In the genomic region with DNA sequence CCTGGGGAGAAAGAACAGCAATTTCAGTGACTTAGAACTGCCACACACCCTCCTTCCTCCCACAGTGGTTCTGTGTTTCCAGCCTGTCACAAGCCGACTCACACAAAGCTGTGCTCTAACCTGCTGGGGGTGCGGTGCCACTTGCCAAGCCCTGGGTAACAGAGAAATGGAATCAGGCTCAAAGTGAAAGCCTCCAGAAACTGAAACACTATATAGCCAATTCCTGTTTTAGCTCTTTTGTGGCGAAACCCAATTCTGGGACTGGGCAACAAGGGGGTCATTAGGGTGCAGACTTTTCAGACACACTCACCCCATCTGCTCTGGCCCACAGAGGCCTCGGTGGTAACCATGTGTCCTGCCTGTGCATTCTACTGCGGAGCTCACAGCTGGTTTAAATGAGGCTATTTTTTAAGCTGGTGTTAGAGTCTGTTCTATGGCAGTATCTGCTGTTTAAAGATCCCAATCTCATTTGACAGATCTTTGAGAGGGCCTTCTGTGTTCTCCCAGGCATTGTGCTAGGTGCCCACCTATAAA, we compare ENCODE assay signal across 9 cellular contexts. TPM values are rescaled to one million over a fixed set of nuclear protein-coding genes. Genes with fewer than 3 reads are reported as not detected.
DNase-seq lines count a peak whose midpoint lies in the region; ATAC-seq and TF ChIP-seq lines count a peak whose summit lies in the region.
"Had no signal": no experiment of that assay in that cellular context is flagged by ENCODE, and none has a peak within 500 bp of the region (broad histone marks: within the 10 kb centered on the region; RNA-seq: fewer than 3 reads in every experiment).

No MANE protein-coding gene starts in this region.

- no peak overlapping the region for H3K4me3 Mint-ChIP-seq in T-helper 2 cell treated with Interferon-gamma antibody and Interleukin-4, amounts not matched to agents 5 μg/mL and 100 μg/mL, for 36 hours
- H3K4me3 Mint-ChIP-seq: activated T-cell treated with anti-CD3 and anti-CD28 coated beads, Interleukin-2, amount 50 U/mL, for 4 hours had no signal

- peak; percentile 84 for ATAC-seq in GM19025 (IDR thresholded peaks at IDR 0.05; ENCODE audit: low read depth, unreplicated experiment)
- peak; percentile 83 for ATAC-seq in HG02678 (IDR thresholded peaks at IDR 0.05; ENCODE audit: unreplicated experiment)
- no peak for ATAC-seq in upper lobe of right lung

- H3K4me1 ChIP-seq in upper lobe of right lung: no peaks in the 10 kb centered on the region

- H3K36me3 ChIP-seq in upper lobe of right lung: no peaks in the 10 kb centered on the region

- H3K27ac ChIP-seq in upper lobe of right lung: no peak overlapping the region

- peaks cover 34% of the 10 kb centered on the region for H3K36me3 Mint-ChIP-seq in T-helper 2 cell treated with Interferon-gamma antibody and Interleukin-4, amounts not matched to agents 5 μg/mL and 100 μg/mL, for 36 hours (ENCODE audit: low read depth)

- intact Hi-C loops in upper lobe of right lung (cut with DNase I): no loop called here

- peak; percentile 37 for DNase-seq in T-helper 2 cell treated with Interferon-gamma antibody and Interleukin-4, amounts not matched to agents 5 μg/mL and 100 μg/mL, for 36 hours (ENCODE audit: low spot score)
- DNase-seq in occipital lobe (lab: John Stamatoyannopoulos, UW) (peak; percentile 11), NCI-H2029 treated with DMSO at 0.1 percent for 48 hours (lab: John Stamatoyannopoulos, UW) (no peak), NCI-H1092 (lab: John Stamatoyannopoulos, UW) (no peak), upper lobe of right lung (no peak), KG1 (lab: John Stamatoyannopoulos, UW) (no peak)
- DNase-seq: activated T-cell treated with anti-CD3 and anti-CD28 coated beads, Interleukin-2, amount 50 U/mL, for 4 hours had no signal

- no peaks in the 10 kb centered on the region for H3K9me3 ChIP-seq in upper lobe of right lung

- H3K27ac Mint-ChIP-seq in T-helper 2 cell treated with Interferon-gamma antibody and Interleukin-4, amounts not matched to agents 5 μg/mL and 100 μg/mL, for 36 hours: no peak overlapping the region

- no peak for TF ChIP-seq CTCF in upper lobe of right lung (IDR thresholded peaks at IDR 0.05)

- no peak overlapping the region for H3K4me3 ChIP-seq in upper lobe of right lung

- peaks cover 34% of the 10 kb centered on the region for H3K4me1 Mint-ChIP-seq in T-helper 2 cell treated with Interferon-gamma antibody and Interleukin-4, amounts not matched to agents 5 μg/mL and 100 μg/mL, for 36 hours (ENCODE audit: low read depth)

- H3K27me3 ChIP-seq in upper lobe of right lung: no peaks in the 10 kb centered on the region

- no peaks in the 10 kb centered on the region for H3K27me3 Mint-ChIP-seq in T-helper 2 cell treated with Interferon-gamma antibody and Interleukin-4, amounts not matched to agents 5 μg/mL and 100 μg/mL, for 36 hours (ENCODE audit: low read depth)

- H3K9me3 Mint-ChIP-seq in T-helper 2 cell treated with Interferon-gamma antibody and Interleukin-4, amounts not matched to agents 5 μg/mL and 100 μg/mL, for 36 hours: no peaks in the 10 kb centered on the region
- H3K9me3 Mint-ChIP-seq: activated T-cell treated with anti-CD3 and anti-CD28 coated beads, Interleukin-2, amount 50 U/mL, for 4 hours had no signal

RNA-seq across cellular contexts. Expression of a gene that starts 15.2 kb away (rescaled TPM):
- 50.5 TPM for total RNA-seq in occipital lobe
- total RNA-seq in upper lobe of right lung: 25.2 TPM

RNA-seq across cellular contexts. Expression of a gene that starts 42.8 kb away (rescaled TPM):
- total RNA-seq in occipital lobe (99.2 TPM), upper lobe of right lung (22.0 TPM)

Comparison
In these comparisons a context has a peak if more than half of its experiments do, and no peak if none do; other contexts are left out.
1. DNase-seq: peak in T-helper 2 cell treated with Interferon-gamma antibody and Interleukin-4, amounts not matched to agents 5 μg/mL and 100 μg/mL, for 36 hours (single experiment) and occipital lobe (single experiment); none in NCI-H2029 treated with DMSO at 0.1 percent for 48 hours (single experiment), NCI-H1092 (single experiment), upper lobe of right lung (single experiment) and KG1 (single experiment).